ENCODE assay signal across 12 cellular contexts in genomic region chr10:7492660-7493046, GRCh38.
DNase-seq lines count a peak whose midpoint lies in the region; ATAC-seq and TF ChIP-seq lines count a peak whose summit lies in the region.
"Had no signal": no experiment of that assay in that cellular context is flagged by ENCODE, and none has a peak within 500 bp of the region (broad histone marks: within the 10 kb centered on the region; RNA-seq: fewer than 3 reads in every experiment).

No MANE protein-coding gene starts in this region.

- H3K4me2 ChIP-seq in DND-41 (ENCODE audit: insufficient read depth, low read length): no peak overlapping the region; the same call in 1 of the 2 replicates

- intact Hi-C loops in activated CD8-positive, alpha-beta T cell treated with anti-CD3 and anti-CD28 coated beads for 36 hours (cut with micrococcal nuclease): no loop called here

- TF ChIP-seq CTCF in DND-41 (IDR thresholded peaks at IDR 0.05; ENCODE audit: borderline replicate concordance, extremely low read depth, low read length, poor library complexity, severe bottlenecking) (no peak), brain microvascular endothelial cell (IDR thresholded peaks at IDR 0.05; ENCODE audit: low read depth, low read length, missing control alignments) (no peak)
- no peak for TF ChIP-seq CTCF in activated CD8-positive, alpha-beta T cell treated with anti-CD3 and anti-CD28 coated beads for 36 hours (IDR thresholded peaks at IDR 0.05)

- peak overlapping the region; percentile 56 for H3K27ac Mint-ChIP-seq in activated CD8-positive, alpha-beta T cell treated with anti-CD3 and anti-CD28 coated beads for 36 hours

- no peak for DNase-seq in DND-41
- no peak for DNase-seq in activated CD8-positive, alpha-beta T cell treated with anti-CD3 and anti-CD28 coated beads for 36 hours
- DNase-seq in NAMALWA (ENCODE audit: low spot score): no peak
- DNase-seq in pons (ENCODE audit: low spot score): no peak
- no peak for DNase-seq in activated gamma-delta T cell treated with Interleukin-2 at 50 U/mL for 16 hours
- no peak for DNase-seq in brain microvascular endothelial cell
- DNase-seq: pancreas; stimulated activated CD4-positive, alpha-beta T cell treated with anti-CD3 and anti-CD28 coated beads, Interleukin-4, amount 100 ng/mL, for 4 hours had no signal

- no peaks in the 10 kb centered on the region for H4K20me1 ChIP-seq in DND-41 (ENCODE audit: insufficient read depth, low read length)

- peaks cover 46% of the 10 kb centered on the region for H3K4me1 ChIP-seq in DND-41 (ENCODE audit: insufficient read depth, low read length)

- in situ Hi-C loops in brain microvascular endothelial cell (cut with HindIII; ENCODE audit: low pct_ligation_motif_present, low sequenced_read_pairs): no loop called here

- H3K9ac ChIP-seq in DND-41 (ENCODE audit: low read depth, low read length): no peak overlapping the region

- H3K27ac ChIP-seq in DND-41 (ENCODE audit: low read length): peak overlapping the region; percentile 59
- no peak overlapping the region for H3K27ac ChIP-seq in brain microvascular endothelial cell
- H3K27ac ChIP-seq: pancreas, thyroid gland had no signal

- no peaks in the 10 kb centered on the region for H3K9me3 ChIP-seq in DND-41 (ENCODE audit: insufficient read depth, low read length, severe bottlenecking)
- H3K9me3 ChIP-seq: pancreas, thyroid gland had no signal

- H3K79me2 ChIP-seq in DND-41 (ENCODE audit: insufficient read depth, low read length): no peaks in the 10 kb centered on the region

- no peak overlapping the region for H3K4me3 Mint-ChIP-seq in activated CD8-positive, alpha-beta T cell treated with anti-CD3 and anti-CD28 coated beads for 36 hours

- H3K27me3 ChIP-seq in DND-41 (ENCODE audit: insufficient read depth, low read length, poor library complexity) (no peaks in the 10 kb centered on the region), brain microvascular endothelial cell (replicated peaks) (no peaks in the 10 kb centered on the region)
- H3K27me3 ChIP-seq: pancreas, thyroid gland had no signal

- CTCF ChIA-PET in activated CD8-positive, alpha-beta T cell treated with anti-CD3 and anti-CD28 coated beads for 36 hours (lab: Charles Lee): interaction anchor here (0.7 to 1.5 kb wide), 5 partner anchors 8 to 195 kb away, joined by 3 to 5 read pairs (median 3); no protein-coding TSS in a partner anchor

- H3K36me3 ChIP-seq in DND-41 (ENCODE audit: insufficient read depth, low read length) (no peaks in the 10 kb centered on the region), brain microvascular endothelial cell (replicated peaks) (no peaks in the 10 kb centered on the region)
- H3K36me3 ChIP-seq: pancreas, thyroid gland had no signal

- ATAC-seq in DND-41 (ENCODE audit: insufficient read depth, low read depth) (peak; percentile 37; the same call in 2 of the 3 replicates), GM19351 (IDR thresholded peaks at IDR 0.05; ENCODE audit: unreplicated experiment) (peak; percentile 18), HG02884 (IDR thresholded peaks at IDR 0.05; ENCODE audit: unreplicated experiment) (peak; percentile 22)
- ATAC-seq in activated CD8-positive, alpha-beta T cell treated with anti-CD3 and anti-CD28 coated beads for 36 hours: peak; percentile 52
- ATAC-seq: Right ventricle myocardium inferior had no signal

- peaks cover 9% of the 10 kb centered on the region for H3K9me3 Mint-ChIP-seq in activated CD8-positive, alpha-beta T cell treated with anti-CD3 and anti-CD28 coated beads for 36 hours

- POLR2A ChIA-PET in activated CD8-positive, alpha-beta T cell treated with anti-CD3 and anti-CD28 coated beads for 36 hours (lab: Charles Lee): interaction anchor here (0.5 to 1.7 kb wide), 6 partner anchors 9 to 83 kb away, joined by 3 to 4 read pairs (median 4); no protein-coding TSS in a partner anchor

- H3K4me1 Mint-ChIP-seq in activated CD8-positive, alpha-beta T cell treated with anti-CD3 and anti-CD28 coated beads for 36 hours (ENCODE audit: low read depth): peaks cover 54% of the 10 kb centered on the region

- no peaks in the 10 kb centered on the region for H3K27me3 Mint-ChIP-seq in activated CD8-positive, alpha-beta T cell treated with anti-CD3 and anti-CD28 coated beads for 36 hours

- H2AFZ ChIP-seq in DND-41 (ENCODE audit: low read depth, low read length): no peak overlapping the region

- no peak overlapping the region for H3K4me3 ChIP-seq in DND-41 (ENCODE audit: low read depth in 1 of 2, low read length in 2 of 2)
- no peak overlapping the region for H3K4me3 ChIP-seq in brain microvascular endothelial cell (ENCODE audit: low read depth, low read length)
- H3K4me3 ChIP-seq: pancreas, thyroid gland had no signal

- H3K36me3 Mint-ChIP-seq in activated CD8-positive, alpha-beta T cell treated with anti-CD3 and anti-CD28 coated beads for 36 hours (ENCODE audit: low read depth): peaks cover 5% of the 10 kb centered on the region
